9 cellular contexts compared by ENCODE assay signal in genomic region chr13:42574011-42574410, GRCh38. TPM values are rescaled to one million over a fixed set of nuclear protein-coding genes. Genes with fewer than 3 reads are reported as not detected.
DNase-seq lines count a peak whose midpoint lies in the region; ATAC-seq, FAIRE-seq and TF ChIP-seq lines count a peak whose summit lies in the region.
"Had no signal": no experiment of that assay in that cellular context is flagged by ENCODE, and none has a peak within 500 bp of the region (broad histone marks: within the 10 kb centered on the region; RNA-seq: fewer than 3 reads in every experiment).

A gene with protein sequence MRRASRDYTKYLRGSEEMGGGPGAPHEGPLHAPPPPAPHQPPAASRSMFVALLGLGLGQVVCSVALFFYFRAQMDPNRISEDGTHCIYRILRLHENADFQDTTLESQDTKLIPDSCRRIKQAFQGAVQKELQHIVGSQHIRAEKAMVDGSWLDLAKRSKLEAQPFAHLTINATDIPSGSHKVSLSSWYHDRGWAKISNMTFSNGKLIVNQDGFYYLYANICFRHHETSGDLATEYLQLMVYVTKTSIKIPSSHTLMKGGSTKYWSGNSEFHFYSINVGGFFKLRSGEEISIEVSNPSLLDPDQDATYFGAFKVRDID (plus strand): TSS chr13:42574152. CDS start chr13:42574304, 152 bp downstream.

- no peak within 1 kb of the TSS for H3K27ac ChIP-seq in SU-DHL-6 (ENCODE audit: low read depth, low read length)
- no peak within 1 kb of the TSS for H3K27ac ChIP-seq in parathyroid adenoma
- H3K27ac ChIP-seq in substantia nigra (ENCODE audit: low read depth, low read length, poor library complexity, severe bottlenecking) = no peak within 1 kb of the TSS

- DNase-seq in GM10248 (ENCODE audit: extremely low spot score) (peak; percentile 59), epithelial cell of proximal tubule (ENCODE audit: low read depth) (no peak), HTR-8/SVneo (ENCODE audit: insufficient read length, low spot score) (no peak), substantia nigra (lab: John Stamatoyannopoulos, UW) (no peak)
- DNase-seq in NK-92 treated with Interleukin-12 subunit alpha and Interleukin-12 subunit beta, amount 100 ng/mL, for 24 hours (lab: John Stamatoyannopoulos, UW) = no peak

- peak; percentile 27 for ATAC-seq in GM21619 (IDR thresholded peaks at IDR 0.05; ENCODE audit: unreplicated experiment)

- POLR2A ChIA-PET in GM10248 (lab: Yijun Ruan, JAX) = no interaction called here

- no peak within 1 kb of the TSS for H2AFZ ChIP-seq in SU-DHL-6 (ENCODE audit: low read depth, low read length, severe bottlenecking)
- no peak within 1 kb of the TSS for H2AFZ ChIP-seq in parathyroid adenoma

- H3K9me3 ChIP-seq in SU-DHL-6 (ENCODE audit: insufficient read depth, low read length) (no peaks in the 10 kb centered on the region), parathyroid adenoma (ENCODE audit: control insufficient read depth, low read length) (no peaks in the 10 kb centered on the region)

- TF ChIP-seq CTCF in GM10248 (IDR thresholded peaks at IDR 0.05; ENCODE audit: control extremely low read depth, extremely low read depth, low read depth, missing control alignments) (no peak), SU-DHL-6 (IDR thresholded peaks at IDR 0.05; ENCODE audit: insufficient read depth, low read length, poor library complexity, severe bottlenecking) (no peak), epithelial cell of proximal tubule (conservative IDR thresholded peaks at IDR 0.05; ENCODE audit: low read depth, low read length) (no peak), parathyroid adenoma (IDR thresholded peaks at IDR 0.05) (no peak)

- no peaks in the 10 kb centered on the region for H3K9me2 ChIP-seq in SU-DHL-6 (replicated peaks; ENCODE audit: insufficient read depth, low read length)

- peak within 1 kb of the TSS; percentile 39 for H3K4me2 ChIP-seq in SU-DHL-6 (ENCODE audit: low read depth, low read length, poor library complexity, severe bottlenecking)
- H3K4me2 ChIP-seq in parathyroid adenoma (ENCODE audit: low read length) = peak within 1 kb of the TSS; percentile 79

- no peaks in the 10 kb centered on the region for H4K20me1 ChIP-seq in SU-DHL-6 (ENCODE audit: low read depth, low read length)

- no peaks in the 10 kb centered on the region for H3F3A ChIP-seq in SU-DHL-6 (ENCODE audit: insufficient read depth)

- CTCF ChIA-PET in GM10248 (lab: Yijun Ruan, JAX) = no interaction called here

- FAIRE-seq in HTR-8/SVneo (lab: Jason Lieb, UNC) = no peak

- no peak within 1 kb of the TSS for H3K4me3 ChIP-seq in SU-DHL-6 (ENCODE audit: insufficient read depth, low read length, poor library complexity, severe bottlenecking)
- peak within 1 kb of the TSS; percentile 42 for H3K4me3 ChIP-seq in epithelial cell of proximal tubule (ENCODE audit: low read depth, low read length)
- peak within 1 kb of the TSS; percentile 42 for H3K4me3 ChIP-seq in parathyroid adenoma (ENCODE audit: low read depth, low read length)

- H3K79me2 ChIP-seq in SU-DHL-6 (ENCODE audit: insufficient read depth, low read length) (no peaks in the 10 kb centered on the region), parathyroid adenoma (no peaks in the 10 kb centered on the region)

- H3K36me3 ChIP-seq in SU-DHL-6 (ENCODE audit: low read length) (no peaks in the 10 kb centered on the region), parathyroid adenoma (ENCODE audit: control insufficient read depth, insufficient read depth, low read length) (no peaks in the 10 kb centered on the region)

- no peaks in the 10 kb centered on the region for H3K27me3 ChIP-seq in SU-DHL-6 (ENCODE audit: low read length)
- no peaks in the 10 kb centered on the region for H3K27me3 ChIP-seq in parathyroid adenoma (ENCODE audit: control insufficient read depth, insufficient read depth, low read length)

- H3K4me1 ChIP-seq in parathyroid adenoma = no peaks in the 10 kb centered on the region

- H3K9ac ChIP-seq in SU-DHL-6 (ENCODE audit: low read length) = no peak within 1 kb of the TSS
- no peak within 1 kb of the TSS for H3K9ac ChIP-seq in parathyroid adenoma

RNA-seq across cellular contexts. Expression of the gene that starts here (rescaled TPM):
- total RNA-seq in epithelial cell of proximal tubule = 1.2 and 1.8 TPM in 2 replicates
- total RNA-seq: fibroblast of lung had no signal
